Comparison of ENCODE assay signal across 8 cellular contexts in the genomic region with DNA sequence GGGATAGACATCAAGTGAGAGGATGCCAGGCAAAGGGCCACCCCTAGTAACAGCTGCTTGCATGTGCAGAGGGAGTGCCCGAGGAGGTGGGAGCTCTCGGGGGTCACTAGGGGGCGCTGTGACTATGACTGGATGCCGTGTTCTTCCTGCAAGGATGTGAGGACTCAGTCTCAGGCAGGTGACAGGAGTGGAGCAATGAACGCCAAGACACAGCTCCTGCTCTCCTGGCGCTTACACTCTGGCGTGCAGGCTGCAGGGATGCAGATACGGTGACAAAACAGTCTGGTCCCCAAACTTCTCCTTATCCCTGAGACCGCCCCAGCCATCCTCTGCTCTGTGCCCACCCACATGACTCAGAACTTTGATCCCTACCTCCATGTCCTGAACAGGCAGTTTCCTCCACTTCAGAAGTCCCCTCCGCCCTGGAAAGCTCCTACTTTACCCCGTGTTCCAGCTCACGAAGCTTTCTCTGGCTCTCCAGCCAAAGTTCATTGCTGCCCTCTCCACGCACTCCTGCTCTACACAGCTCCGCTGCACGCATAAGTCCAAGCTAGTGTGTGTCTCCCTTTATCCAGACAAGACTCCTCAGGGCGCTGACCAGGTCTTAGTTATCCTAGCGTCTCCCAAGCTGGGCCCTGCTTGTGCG. TPM values are rescaled to one million over a fixed set of nuclear protein-coding genes. Genes with fewer than 3 reads are reported as not detected.
A peak's percentile ranks its signal among the peaks of the same experiment; 100 is the strongest.
DNase-seq lines count a peak whose midpoint lies in the region; FAIRE-seq and TF ChIP-seq lines count a peak whose summit lies in the region.

No MANE protein-coding gene starts in this region.

- peaks cover 19 to 45% of the 10 kb centered on the region in 2 experiments for H3K4me1 ChIP-seq in neutrophil (ENCODE audit: control insufficient read depth in 1 of 2, insufficient read depth in 1 of 2, low read depth in 1 of 2, low read length in 1 of 2)

- no peaks in the 10 kb centered on the region for H3K27me3 ChIP-seq in neutrophil

- FAIRE-seq in HTR-8/SVneo (lab: Jason Lieb, UNC), result peak; percentile 63

- H3K27ac ChIP-seq in neutrophil (no peak overlapping the region), substantia nigra (ENCODE audit: low read depth, low read length, poor library complexity, severe bottlenecking) (no peak overlapping the region)

- DNase-seq in HTR-8/SVneo (ENCODE audit: insufficient read length, low spot score), result peak; percentile 80
- DNase-seq in RPMI7951 (ENCODE audit: low read depth), result peak; percentile 70
- DNase-seq in activated T-cell treated with anti-CD3 and anti-CD28 coated beads, Interleukin-2, amount 50 U/mL, for 48 hours, result peak; percentile 90 to 91
- peak; percentile 60 for DNase-seq in fibroblast of peridontal ligament (ENCODE audit: extremely low read depth)
- DNase-seq in substantia nigra (lab: John Stamatoyannopoulos, UW), result peak in 35 of 49 donors; percentile 2 to 74 (median 35)
- no peak for DNase-seq in KG1 (lab: John Stamatoyannopoulos, UW)

- no peaks in the 10 kb centered on the region for H3K9me3 ChIP-seq in neutrophil

- no peak overlapping the region for H3K4me3 ChIP-seq in neutrophil (ENCODE audit: low read depth in 1 of 2, low read length in 1 of 2)

- peaks cover 17% of the 10 kb centered on the region for H3K36me3 ChIP-seq in neutrophil

- TF ChIP-seq CTCF in GM12873 (IDR thresholded peaks at IDR 0.05; ENCODE audit: insufficient read depth, low read depth, low read length, missing control alignments) (peak; percentile 96), neutrophil (IDR thresholded peaks at IDR 0.05) (peak; percentile 71)

RNA-seq across cellular contexts. Expression of gene RHOV, which starts 14.7 kb away (rescaled TPM):
- total RNA-seq in RPMI7951 (2014; rRNA removed; shearing (Covaris generic)), result 0.12 and 0.20 TPM in 2 replicates

RNA-seq across cellular contexts. Expression of gene SPINT1, which starts 15.5 kb away (rescaled TPM):
- not detected in 2 replicates for total RNA-seq in RPMI7951 (2014; rRNA removed; shearing (Covaris generic))

RNA-seq across cellular contexts. Expression of gene PPP1R14D, which starts 30.8 kb away (rescaled TPM):
- not detected in 2 replicates for total RNA-seq in RPMI7951 (2014; rRNA removed; shearing (Covaris generic))

RNA-seq across cellular contexts. Expression of gene VPS18, which starts 34.9 kb away (rescaled TPM):
- 14.9 and 18.4 TPM in 2 replicates for total RNA-seq in RPMI7951 (2014; rRNA removed; shearing (Covaris generic))

RNA-seq across cellular contexts. Expression of gene DNAJC17, which starts 52.1 kb away (rescaled TPM):
- total RNA-seq in RPMI7951 (2014; rRNA removed; shearing (Covaris generic)), result 36.3 and 36.9 TPM in 2 replicates
